ENCODE assay signal across 20 cellular contexts in genomic region chr14:101027966-101028365, GRCh38.
A peak's percentile ranks its signal among the peaks of the same experiment; 100 is the strongest.
DNase-seq lines count a peak whose midpoint lies in the region; ATAC-seq and TF ChIP-seq lines count a peak whose summit lies in the region.
"Had no signal": no experiment of that assay in that cellular context is flagged by ENCODE, and none has a peak within 500 bp of the region (broad histone marks: within the 10 kb centered on the region; RNA-seq: fewer than 3 reads in every experiment).

No MANE protein-coding gene starts in this region.

- H3K4me1 Mint-ChIP-seq in CD14-positive monocyte, result no peaks in the 10 kb centered on the region
- no peaks in the 10 kb centered on the region for H3K4me1 Mint-ChIP-seq in activated T-cell treated with anti-CD3 and anti-CD28 coated beads, Interleukin-2, amount 50 U/mL, for 24 hours (ENCODE audit: low read depth)
- H3K4me1 Mint-ChIP-seq: CD8-positive, alpha-beta memory T cell; GM23338; H9 had no signal

- H3K4me1 ChIP-seq in RWPE2 (ENCODE audit: insufficient read depth, poor library complexity, severe bottlenecking) (no peaks in the 10 kb centered on the region), sigmoid colon (no peaks in the 10 kb centered on the region), BE2C (no peaks in the 10 kb centered on the region)
- H3K4me1 ChIP-seq: BLaER1 had no signal

- H3K27me3 Mint-ChIP-seq in CD14-positive monocyte (ENCODE audit: low read depth in 3 of 3), result peaks cover 0 to 3% (median 2%) of the 10 kb centered on the region in 3 donors
- H3K27me3 Mint-ChIP-seq in activated T-cell treated with anti-CD3 and anti-CD28 coated beads, Interleukin-2, amount 50 U/mL, for 24 hours, result peaks cover 11% of the 10 kb centered on the region
- H3K27me3 Mint-ChIP-seq: CD4-positive, alpha-beta T cell had no signal

- DNase-seq in CD14-positive monocyte (ENCODE audit: low spot score) (peak; percentile 6), RWPE2 (ENCODE audit: low spot score) (peak; percentile 34), islet precursor cell (peak; percentile 37), sigmoid colon (peak; percentile 13), BE2C (no peak), NCI-H2227 (lab: John Stamatoyannopoulos, UW; ENCODE audit: unreplicated experiment) (no peak)
- DNase-seq in activated T-cell treated with anti-CD3 and anti-CD28 coated beads, Interleukin-2, amount 50 U/mL, for 24 hours, result no peak
- DNase-seq: CD4-positive, alpha-beta T cell; DMS 273 treated with DMSO at 0.1 percent for 48 hours; DMS79; EL; GDM1; H9 had no signal

- H3K4me3 Mint-ChIP-seq in CD14-positive monocyte, result no peak overlapping the region
- H3K4me3 Mint-ChIP-seq in activated T-cell treated with anti-CD3 and anti-CD28 coated beads, Interleukin-2, amount 50 U/mL, for 24 hours, result no peak overlapping the region
- H3K4me3 Mint-ChIP-seq: CD4-positive, alpha-beta T cell; CD8-positive, alpha-beta memory T cell; GM23338; H9 had no signal

- peaks cover 0 to 12% (median 5%) of the 10 kb centered on the region in 7 donors for H3K9me3 Mint-ChIP-seq in CD14-positive monocyte
- no peaks in the 10 kb centered on the region for H3K9me3 Mint-ChIP-seq in activated T-cell treated with anti-CD3 and anti-CD28 coated beads, Interleukin-2, amount 50 U/mL, for 24 hours
- H3K9me3 Mint-ChIP-seq: CD4-positive, alpha-beta T cell had no signal

- H3K27ac ChIP-seq in RWPE2 (ENCODE audit: poor library complexity, severe bottlenecking) (no peak overlapping the region), sigmoid colon (no peak overlapping the region)
- H3K27ac ChIP-seq: BLaER1, C4-2B had no signal

- no peaks in the 10 kb centered on the region for H3K36me3 Mint-ChIP-seq in CD14-positive monocyte
- H3K36me3 Mint-ChIP-seq in activated T-cell treated with anti-CD3 and anti-CD28 coated beads, Interleukin-2, amount 50 U/mL, for 24 hours (ENCODE audit: low read depth), result no peaks in the 10 kb centered on the region
- H3K36me3 Mint-ChIP-seq: CD8-positive, alpha-beta memory T cell had no signal

- no peak for TF ChIP-seq EP300 in sigmoid colon (IDR thresholded peaks at IDR 0.05)

- intact Hi-C loops in CD14-positive monocyte (cut with micrococcal nuclease) (no loop called here), sigmoid colon (cut with DNase I) (no loop called here)

- TF ChIP-seq CTCF in CD14-positive monocyte (IDR thresholded peaks at IDR 0.05), result no peak
- TF ChIP-seq CTCF in RWPE2 (IDR thresholded peaks at IDR 0.05; ENCODE audit: poor library complexity, severe bottlenecking), result no peak
- no peak for TF ChIP-seq CTCF in sigmoid colon (IDR thresholded peaks at IDR 0.05)
- no peak for TF ChIP-seq CTCF in BE2C (IDR thresholded peaks at IDR 0.05; ENCODE audit: low read depth, low read length)

- no peak for ATAC-seq in RWPE2 (ENCODE audit: low read depth)
- no peak for ATAC-seq in HG03354 (IDR thresholded peaks at IDR 0.05; ENCODE audit: poor library complexity, severe bottlenecking, unreplicated experiment)
- ATAC-seq: GM12878, GM23338, HCT116 had no signal

- WGBS in sigmoid colon, 2 donors, result 82 to 94% methylated on average over 5 of the region's 5 CpGs

- H3K9me3 ChIP-seq in RWPE2 (ENCODE audit: severe bottlenecking) (no peaks in the 10 kb centered on the region), sigmoid colon (no peaks in the 10 kb centered on the region), BE2C (no peaks in the 10 kb centered on the region)

- H3K27me3 ChIP-seq in RWPE2 (ENCODE audit: insufficient read depth, poor library complexity, severe bottlenecking), result no peaks in the 10 kb centered on the region
- no peaks in the 10 kb centered on the region for H3K27me3 ChIP-seq in sigmoid colon
- H3K27me3 ChIP-seq in BE2C, result no peaks in the 10 kb centered on the region
- H3K27me3 ChIP-seq: BLaER1 had no signal

- H3K27ac Mint-ChIP-seq in CD14-positive monocyte, result no peak overlapping the region
- H3K27ac Mint-ChIP-seq in activated T-cell treated with anti-CD3 and anti-CD28 coated beads, Interleukin-2, amount 50 U/mL, for 24 hours, result no peak overlapping the region
- H3K27ac Mint-ChIP-seq: CD4-positive, alpha-beta T cell; CD8-positive, alpha-beta memory T cell; GM23338; H9 had no signal

- H3K4me3 ChIP-seq in RWPE2 (ENCODE audit: severe bottlenecking) (no peak overlapping the region), sigmoid colon (no peak overlapping the region), BE2C (ENCODE audit: low read depth, low read length) (no peak overlapping the region)
- H3K4me3 ChIP-seq: BLaER1, GM12878, GM23338 had no signal

- H3K36me3 ChIP-seq in RWPE2 (ENCODE audit: low read depth) (no peaks in the 10 kb centered on the region), sigmoid colon (no peaks in the 10 kb centered on the region), BE2C (peaks cover 97% of the 10 kb centered on the region)
- H3K36me3 ChIP-seq: BLaER1 had no signal

- no peak for TF ChIP-seq POLR2A in sigmoid colon (IDR thresholded peaks at IDR 0.05)

Comparison
In these comparisons a context has a peak if more than half of its experiments do, and no peak if none do; other contexts are left out.
1. DNase-seq: peak in CD14-positive monocyte (single experiment), RWPE2 (single experiment), islet precursor cell (single experiment) and sigmoid colon (single experiment); none in BE2C (single experiment), NCI-H2227 (single experiment) and activated T-cell treated with anti-CD3 and anti-CD28 coated beads, Interleukin-2, amount 50 U/mL, for 24 hours (single experiment).